Comparison of ENCODE assay signal across 8 cellular contexts in genomic region chr2:27428978-27429541, GRCh38. TPM values are rescaled to one million over a fixed set of nuclear protein-coding genes. Genes with fewer than 3 reads are reported as not detected.
DNase-seq lines count a peak whose midpoint lies in the region; ATAC-seq and TF ChIP-seq lines count a peak whose summit lies in the region.

No MANE protein-coding gene starts in this region.

- peak overlapping the region; percentile 77 to 98 (median 97) for H3K4me2 ChIP-seq in BLaER1 treated with 17β-estradiol and CSF1 and Interleukin-3, amounts not matched to agents 10 nM and 100 nM

- ATAC-seq in HG03159 (IDR thresholded peaks at IDR 0.05; ENCODE audit: unreplicated experiment): peak; percentile 71

- peaks cover 11% of the 10 kb centered on the region for H3K36me3 Mint-ChIP-seq in endothelial cell (ENCODE audit: low read depth, unreplicated experiment)

- no peaks in the 10 kb centered on the region for H3K9me3 Mint-ChIP-seq in endothelial cell (ENCODE audit: unreplicated experiment)

- peaks cover 18% of the 10 kb centered on the region for H3K4me1 Mint-ChIP-seq in endothelial cell (ENCODE audit: unreplicated experiment)

- peak overlapping the region; percentile 88 to 98 (median 96) for H3K27ac ChIP-seq in BLaER1 treated with 17β-estradiol and CSF1 and Interleukin-3, amounts not matched to agents 10 nM and 100 nM

- peak overlapping the region; percentile 99 for H3K4me3 Mint-ChIP-seq in endothelial cell (ENCODE audit: unreplicated experiment)

- H3K4me1 ChIP-seq in BLaER1 treated with 17β-estradiol and CSF1 and Interleukin-3, amounts not matched to agents 10 nM and 100 nM: peaks cover 31 to 41% (median 38%) of the 10 kb centered on the region in 10 experiments

- peaks cover 12 to 33% (median 21%) of the 10 kb centered on the region in 11 experiments for H3K36me3 ChIP-seq in BLaER1 treated with 17β-estradiol and CSF1 and Interleukin-3, amounts not matched to agents 10 nM and 100 nM

- H4K20me1 ChIP-seq in BLaER1 treated with 17β-estradiol and CSF1 and Interleukin-3, amounts not matched to agents 10 nM and 100 nM: peaks cover 43 to 52% (median 51%) of the 10 kb centered on the region in 11 experiments

- in situ Hi-C loops in GM18951 (cut with MboI; ENCODE audit: low sequenced_read_pairs, unreplicated experiment): no loop called here

- peak; percentile 62 for TF ChIP-seq POLR2A in GM18951 (IDR thresholded peaks at IDR 0.05; ENCODE audit: extremely low read depth, insufficient read depth, insufficient read length)

- no peak for TF ChIP-seq CTCF in endothelial cell (IDR thresholded peaks at IDR 0.05; ENCODE audit: unreplicated experiment)

- H3K27ac Mint-ChIP-seq in endothelial cell (ENCODE audit: unreplicated experiment): peak overlapping the region; percentile 85

- no peaks in the 10 kb centered on the region for H3K27me3 ChIP-seq in BLaER1 treated with 17β-estradiol and CSF1 and Interleukin-3, amounts not matched to agents 10 nM and 100 nM

- peaks cover 1% of the 10 kb centered on the region for H3K27me3 Mint-ChIP-seq in endothelial cell (ENCODE audit: unreplicated experiment)

- peak overlapping the region; percentile 80 to 99 (median 94) for H3K4me3 ChIP-seq in BLaER1 treated with 17β-estradiol and CSF1 and Interleukin-3, amounts not matched to agents 10 nM and 100 nM

- peak overlapping the region; percentile 94 to 99 (median 98) for H3K9ac ChIP-seq in BLaER1 treated with 17β-estradiol and CSF1 and Interleukin-3, amounts not matched to agents 10 nM and 100 nM

- peak; percentile 35 for DNase-seq in NCI-H82 treated with DMSO at 0.1 percent for 48 hours (lab: John Stamatoyannopoulos, UW; ENCODE audit: unreplicated experiment)
- DNase-seq in activated CD8-positive, alpha-beta memory T cell treated with anti-CD3 and anti-CD28 coated beads, Interleukin-2, amount 50 U/mL, for 4 hours: peak; percentile 65
- DNase-seq in endothelial cell (ENCODE audit: low spot score): peak; percentile 84
- peak; percentile 62 for DNase-seq in midbrain (lab: John Stamatoyannopoulos, UW)
- peak; percentile 78 to 82 for DNase-seq in stimulated activated CD8-positive, alpha-beta memory T cell treated with anti-CD3 and anti-CD28 coated beads, Interleukin-15, amount 100 ng/mL, for 48 hours (ENCODE audit: low read depth in 2 of 2)

- no peaks in the 10 kb centered on the region for H3K9me3 ChIP-seq in BLaER1 treated with 17β-estradiol and CSF1 and Interleukin-3, amounts not matched to agents 10 nM and 100 nM (replicated peaks in 1 of 11)

RNA-seq across cellular contexts. Expression of gene NRBP1, which starts 0.6 kb away (rescaled TPM):
- total RNA-seq in endothelial cell (ENCODE audit: unreplicated experiment): 117 TPM

RNA-seq across cellular contexts. Expression of gene KRTCAP3, which starts 13.1 kb away (rescaled TPM):
- total RNA-seq in endothelial cell (ENCODE audit: unreplicated experiment): 4.6 TPM

RNA-seq across cellular contexts. Expression of gene PPM1G, which starts 19.7 kb away (rescaled TPM):
- 127 TPM for total RNA-seq in endothelial cell (ENCODE audit: unreplicated experiment)

RNA-seq across cellular contexts. Expression of gene ZNF513, which starts 48.5 kb away (rescaled TPM):
- total RNA-seq in endothelial cell (ENCODE audit: unreplicated experiment): 20.8 TPM

RNA-seq across cellular contexts. Expression of gene SNX17, which starts 58.6 kb away (rescaled TPM):
- total RNA-seq in endothelial cell (ENCODE audit: unreplicated experiment): 90.5 TPM

Comparison
In these comparisons a context has a peak if more than half of its experiments do, and no peak if none do; other contexts are left out.
1. Peak in every context shown above with its lines: DNase-seq, ATAC-seq, H3K4me3 ChIP-seq and H3K27ac ChIP-seq.